Comparison of ENCODE assay signal across 16 cellular contexts in genomic region chr19:41699968-41700323, GRCh38. TPM values are rescaled to one million over a fixed set of nuclear protein-coding genes. Genes with fewer than 3 reads are reported as not detected.
DNase-seq lines count a peak whose midpoint lies in the region; ATAC-seq, FAIRE-seq and TF ChIP-seq lines count a peak whose summit lies in the region.
"Had no signal": no experiment of that assay in that cellular context is flagged by ENCODE, and none has a peak within 500 bp of the region (broad histone marks: within the 10 kb centered on the region; RNA-seq: fewer than 3 reads in every experiment).

No MANE protein-coding gene starts in this region.

- TF ChIP-seq POLR2A in A549 (IDR thresholded peaks at IDR 0.05; ENCODE audit: low read length), result no peak

- H3K9me3 ChIP-seq in A549 (no peaks in the 10 kb centered on the region), endodermal cell (ENCODE audit: control insufficient read depth, low read length) (no peaks in the 10 kb centered on the region)

- no peak overlapping the region for H3K4me3 ChIP-seq in A549
- no peak overlapping the region for H3K4me3 ChIP-seq in endodermal cell (ENCODE audit: low read length)

- WGBS in A549 (ENCODE audit: missing lambda C conversion rate), result 27% methylated on average over 2 of the region's 2 CpGs
- WGBS in endodermal cell (ENCODE audit: insufficient coverage in 1 of 2, insufficient read length in 1 of 2), 2 experiments, result 46% methylated on average over 2 of the region's 2 CpGs; no CpG with 5 or more reads in 1 of the 2 experiments

- no peak for TF ChIP-seq RAD21 in A549 (conservative IDR thresholded peaks at IDR 0.05 in 1 of 2, IDR thresholded peaks at IDR 0.05 in 1 of 2)

- intact Hi-C loops in Calu3 (cut with micrococcal nuclease; ENCODE audit: unreplicated experiment), result loop anchor here (2.0 kb wide), 1 partner anchor 47 kb away; no protein-coding TSS in a partner anchor
- intact Hi-C loops in posterior vena cava (cut with DNase I), result no loop called here

- no peaks in the 10 kb centered on the region for H3K27me3 ChIP-seq in endodermal cell (ENCODE audit: control insufficient read depth, insufficient read depth, low read length, poor library complexity, severe bottlenecking)

- H3K36me3 Mint-ChIP-seq in Calu3 (ENCODE audit: insufficient read depth, unreplicated experiment), result peaks cover 13% of the 10 kb centered on the region
- H3K36me3 Mint-ChIP-seq in endodermal cell (ENCODE audit: low read depth), result peaks cover 1% of the 10 kb centered on the region

- POLR2A ChIA-PET in A549 (lab: Yijun Ruan, JAX), result no interaction called here

- H3K27ac ChIP-seq in A549 (peak overlapping the region; percentile 71 to 86), endodermal cell (ENCODE audit: low read depth, low read length) (no peak overlapping the region)

- H3K4me1 Mint-ChIP-seq in Calu3 (ENCODE audit: low read depth, unreplicated experiment) (peaks cover 26% of the 10 kb centered on the region), endodermal cell (no peaks in the 10 kb centered on the region)

- H3K27me3 Mint-ChIP-seq in Calu3 (ENCODE audit: unreplicated experiment) (peaks cover 4% of the 10 kb centered on the region), endodermal cell (ENCODE audit: insufficient read depth) (no peaks in the 10 kb centered on the region)

- DNase-seq in A549 (ENCODE audit: low read depth in 1 of 2, low spot score in 1 of 2) (no peak), Calu3 (no peak), endodermal cell (peak; percentile 38), posterior vena cava (ENCODE audit: low spot score) (peak; percentile 13), NCI-H187 (lab: John Stamatoyannopoulos, UW) (no peak)
- DNase-seq: DMS53, HCEC 1CT, NCI-H2029, NCI-H2171, NCI-H446, NCI-H748 treated with DMSO at 0.1 percent for 48 hours, OCI-M1, SIG-M5 had no signal

- H3K9ac ChIP-seq in endodermal cell (ENCODE audit: extremely low read depth, low read length, poor library complexity, severe bottlenecking), result no peak overlapping the region

- TF ChIP-seq CTCF in A549 (IDR thresholded peaks at IDR 0.05), result no peak
- no peak for TF ChIP-seq CTCF in Calu3 (IDR thresholded peaks at IDR 0.05; ENCODE audit: unreplicated experiment)
- no peak for TF ChIP-seq CTCF in endodermal cell (conservative IDR thresholded peaks at IDR 0.05)

- FAIRE-seq in A549 (lab: Jason Lieb, UNC), result no peak

- peak overlapping the region; percentile 55 for H3K27ac Mint-ChIP-seq in Calu3 (ENCODE audit: unreplicated experiment)
- no peak overlapping the region for H3K27ac Mint-ChIP-seq in endodermal cell

- peaks cover 63% of the 10 kb centered on the region for H3K4me1 ChIP-seq in A549
- no peaks in the 10 kb centered on the region for H3K4me1 ChIP-seq in endodermal cell (ENCODE audit: control insufficient read depth, insufficient read depth, low read length)

- TF ChIP-seq EP300 in A549 (IDR thresholded peaks at IDR 0.05), result no peak

- no TSS peak for BruUV-seq in Calu3 (replicated peaks; lab: Mats Ljungman, UMichigan)

- H3K9me3 Mint-ChIP-seq in Calu3 (ENCODE audit: low read depth, unreplicated experiment) (no peaks in the 10 kb centered on the region), endodermal cell (peaks cover 84% of the 10 kb centered on the region)

- CTCF ChIA-PET in A549 (lab: Yijun Ruan, JAX) (interaction anchor here (0.8 to 15.7 kb wide), 10 partner anchors 7 to 251 kb away, joined by 3 to 358 read pairs (median 14); partner anchors contain the start of genes CEACAM6 and CEACAM7), Calu3 (lab: Charles Lee) (interaction anchor here (0.7 to 2.7 kb wide), 8 partner anchors 9 to 95 kb away, joined by 3 to 27 read pairs (median 5); no protein-coding TSS in a partner anchor)

- ATAC-seq in A549 (no peak), HG02981 (IDR thresholded peaks at IDR 0.05; ENCODE audit: unreplicated experiment) (no peak), HG03521 (IDR thresholded peaks at IDR 0.05; ENCODE audit: unreplicated experiment) (no peak)

- H3K36me3 ChIP-seq in endodermal cell (ENCODE audit: control insufficient read depth, insufficient read depth, low read length), result no peaks in the 10 kb centered on the region

- peak overlapping the region; percentile 17; the same call in 2 of the 3 replicates for H3K4me2 ChIP-seq in A549

- H3K4me3 Mint-ChIP-seq in Calu3 (ENCODE audit: low read depth, unreplicated experiment) (no peak overlapping the region), endodermal cell (no peak overlapping the region)

TF ChIP-seq in A549, 52 proteins besides CTCF, POLR2A, EP300 and RAD21:
- TF ChIP-seq JUN (IDR thresholded peaks at IDR 0.05) (no peak), MYC (IDR thresholded peaks at IDR 0.05; ENCODE audit: borderline replicate concordance, low read length) (no peak), KDM1A (IDR thresholded peaks at IDR 0.05; ENCODE audit: low read depth) (no peak), NR3C1 (IDR thresholded peaks at IDR 0.05) (no peak), RARB (CRISPR knock-in tag; IDR thresholded peaks at IDR 0.05) (no peak), HOXA7 (CRISPR knock-in tag; IDR thresholded peaks at IDR 0.05) (no peak)

RNA-seq across cellular contexts. Expression of gene CEACAM5, which starts 8.5 kb away (rescaled TPM):
- polyA plus RNA-seq in A549 (2011; rRNA removed) (1.3 and 2.3 TPM in 2 replicates), A549 (2017; fragmentation: RNase III; extraction: RNeasy Plus Mini Kit Qiagen cat#74134 plus additional on column Dnase treatment) (0.12 TPM in 1 of 3 replicates, not detected in the others)
- polyA plus RNA-seq in A549 (2012; cell fraction: cytosol; rRNA removed), result 0.16 and 0.22 TPM in 2 replicates
- polyA plus RNA-seq in A549 (2012; cell fraction: nucleus; rRNA removed), result 0.40 and 0.62 TPM in 2 replicates
- polyA minus RNA-seq in A549 (2011; rRNA and poly(A)+ RNA removed), result 0.78 and 1.4 TPM in 2 replicates
- total RNA-seq in Calu3 (2022) (1.1 and 3.4 TPM in 2 replicates), endodermal cell (not detected), posterior vena cava (not detected)
- not detected for polyA plus RNA-seq in endodermal cell (2013, experiment 1 of 2)
- not detected for polyA plus RNA-seq in endodermal cell (2013, experiment 2 of 2)
- total RNA-seq: RPMI7951 had no signal

RNA-seq across cellular contexts. Expression of gene CEACAM7, which starts 11.9 kb away (rescaled TPM):
- polyA plus RNA-seq in A549 (2011; rRNA removed), result 0.04 TPM in 1 of 2 replicates, not detected in the other
- not detected in 2 replicates for polyA plus RNA-seq in A549 (2012; cell fraction: cytosol; rRNA removed)
- not detected in 2 replicates for polyA plus RNA-seq in A549 (2012; cell fraction: nucleus; rRNA removed)
- polyA plus RNA-seq in A549 (2017; fragmentation: RNase III; extraction: RNeasy Plus Mini Kit Qiagen cat#74134 plus additional on column Dnase treatment), result 0.05 TPM in 1 of 3 replicates, not detected in the others
- polyA minus RNA-seq in A549 (2011; rRNA and poly(A)+ RNA removed), result not detected in 2 replicates
- 5.9 and 9.0 TPM in 2 replicates for total RNA-seq in Calu3 (2022)
- not detected for total RNA-seq in endodermal cell
- polyA plus RNA-seq in endodermal cell (2013, experiment 1 of 2), result not detected
- polyA plus RNA-seq in endodermal cell (2013, experiment 2 of 2), result not detected
- total RNA-seq in posterior vena cava, result not detected
- total RNA-seq: RPMI7951 had no signal

RNA-seq across cellular contexts. Expression of gene CEACAM6, which starts 55.4 kb away (rescaled TPM):
- 17.7 and 26.7 TPM in 2 replicates for polyA plus RNA-seq in A549 (2011; rRNA removed)
- polyA plus RNA-seq in A549 (2012; cell fraction: cytosol; rRNA removed), result 2.0 and 3.5 TPM in 2 replicates
- polyA plus RNA-seq in A549 (2012; cell fraction: nucleus; rRNA removed), result 1.9 and 4.5 TPM in 2 replicates
- 0.51 to 0.97 TPM (median 0.53 TPM) in 3 replicates for polyA plus RNA-seq in A549 (2017; fragmentation: RNase III; extraction: RNeasy Plus Mini Kit Qiagen cat#74134 plus additional on column Dnase treatment)
- 7.7 and 15.8 TPM in 2 replicates for polyA minus RNA-seq in A549 (2011; rRNA and poly(A)+ RNA removed)
- total RNA-seq in Calu3 (2022), result 44.5 and 98.9 TPM in 2 replicates
- not detected for total RNA-seq in endodermal cell
- not detected for polyA plus RNA-seq in endodermal cell (2013, experiment 1 of 2)
- not detected for polyA plus RNA-seq in endodermal cell (2013, experiment 2 of 2)
- total RNA-seq in posterior vena cava, result under 1 TPM in 1 of 2 donors, not detected in 1; 0.10 TPM
- total RNA-seq: RPMI7951 had no signal

Comparison
In these comparisons a context has a peak if more than half of its experiments do, and no peak if none do; other contexts are left out.
1. DNase-seq: peak in endodermal cell (single experiment) and posterior vena cava (single experiment); none in A549 (0 of 2), Calu3 (single experiment) and NCI-H187 (0 of 2).
2. RNA of gene CEACAM6, which starts 55.4 kb away (total RNA-seq): 44.5 to 98.9 TPM in Calu3; 0.10 TPM in posterior vena cava and not detected in endodermal cell; every median in the first group is over 10 times any median in the second.